In genomic region chr6:96923871-96924493, GRCh38 we compare ENCODE assay signal across 8 cellular contexts. TPM values are rescaled to one million over a fixed set of nuclear protein-coding genes. Genes with fewer than 3 reads are reported as not detected.
A peak's percentile ranks its signal among the peaks of the same experiment; 100 is the strongest.
DNase-seq lines count a peak whose midpoint lies in the region; ATAC-seq and TF ChIP-seq lines count a peak whose summit lies in the region.

No MANE protein-coding gene starts in this region.

- H3K9me3 ChIP-seq in OCI-LY7 (ENCODE audit: low read length) = no peaks in the 10 kb centered on the region
- no peaks in the 10 kb centered on the region for H3K9me3 ChIP-seq in effector memory CD4-positive, alpha-beta T cell (ENCODE audit: control insufficient read depth, low read length)

- H4K20me1 ChIP-seq in OCI-LY7 (ENCODE audit: insufficient read depth, low read length) = no peaks in the 10 kb centered on the region

- peak overlapping the region; percentile 96 for H2AFZ ChIP-seq in OCI-LY7 (ENCODE audit: low read length)

- peaks cover 22% of the 10 kb centered on the region for H3K27me3 ChIP-seq in BJ (ENCODE audit: control insufficient read depth, insufficient read depth, low read length)
- no peaks in the 10 kb centered on the region for H3K27me3 ChIP-seq in effector memory CD4-positive, alpha-beta T cell (replicated peaks; ENCODE audit: control insufficient read depth, insufficient read depth, low read length, poor library complexity, severe bottlenecking)

- H3K4me1 Mint-ChIP-seq in naive thymus-derived CD8-positive, alpha-beta T cell = peaks cover 18 to 41% (median 34%) of the 10 kb centered on the region in 4 donors

- no peak for DNase-seq in BJ (ENCODE audit: low read depth)
- DNase-seq in OCI-LY7 (ENCODE audit: low spot score) = no peak
- peak in 2 of 3 donors; percentile 27 to 29 for DNase-seq in effector memory CD4-positive, alpha-beta T cell
- DNase-seq in naive thymus-derived CD8-positive, alpha-beta T cell = peak in 1 of 10 donors; percentile 10
- no peak for DNase-seq in COLO668 (lab: John Stamatoyannopoulos, UW; ENCODE audit: unreplicated experiment)
- no peak for DNase-seq in central memory CD4-positive, alpha-beta T cell

- POLR2A ChIA-PET in BJ (lab: Charles Lee) = no interaction called here
- POLR2A ChIA-PET in OCI-LY7 (lab: Charles Lee) = interaction anchor here (0.7 to 1.1 kb wide), 5 partner anchors 9 to 1337 kb away, joined by 3 to 4 read pairs (median 3); no protein-coding TSS in a partner anchor
- POLR2A ChIA-PET in naive thymus-derived CD8-positive, alpha-beta T cell (lab: Charles Lee) = interaction anchor here (0.7 to 2.5 kb wide), 8 partner anchors 11 to 1347 kb away, joined by 3 to 44 read pairs (median 4); partner anchors contain the start of genes MMS22L, NDUFAF4 and UFL1

- CTCF ChIA-PET in BJ (lab: Yijun Ruan, JAX) (no interaction called here), OCI-LY7 (lab: Charles Lee; ENCODE audit: unreplicated experiment) (no interaction called here)

- TSS peak; percentile 98 for BruUV-seq in OCI-LY7 (replicated peaks; lab: Mats Ljungman, UMichigan)

- peak overlapping the region; percentile 87 to 99 (median 96) for H3K4me3 Mint-ChIP-seq in naive thymus-derived CD8-positive, alpha-beta T cell

- no peaks in the 10 kb centered on the region for H3K36me3 ChIP-seq in BJ (ENCODE audit: control insufficient read depth, insufficient read depth, low read length)
- no peaks in the 10 kb centered on the region for H3K36me3 ChIP-seq in OCI-LY7 (ENCODE audit: insufficient read depth, low read length)
- no peaks in the 10 kb centered on the region for H3K36me3 ChIP-seq in effector memory CD4-positive, alpha-beta T cell (ENCODE audit: control insufficient read depth, insufficient read depth, low read length)

- peak overlapping the region; percentile 58 for H3K27ac ChIP-seq in OCI-LY7 (ENCODE audit: low read depth, low read length, poor library complexity, severe bottlenecking)
- peak overlapping the region; percentile 88 for H3K27ac ChIP-seq in effector memory CD4-positive, alpha-beta T cell (ENCODE audit: insufficient read depth, low read length, poor library complexity, severe bottlenecking)

- peaks cover 5% of the 10 kb centered on the region; the same call in 1 of the 2 replicates for H3K79me2 ChIP-seq in OCI-LY7 (ENCODE audit: insufficient read depth, low read depth, low read length)

- H3K36me3 Mint-ChIP-seq in naive thymus-derived CD8-positive, alpha-beta T cell = no peaks in the 10 kb centered on the region

- H3K9me3 Mint-ChIP-seq in naive thymus-derived CD8-positive, alpha-beta T cell = no peaks in the 10 kb centered on the region

- intact Hi-C loops in OCI-LY7 (cut with micrococcal nuclease; ENCODE audit: unreplicated experiment) = loop anchor here (1.0 kb wide), 2 partner anchors 27 to 125 kb away; partner anchors contain the start of gene NDUFAF4

- H3K4me3 ChIP-seq in BJ (ENCODE audit: low read depth, low read length) (peak overlapping the region; percentile 52), OCI-LY7 (ENCODE audit: low read depth, low read length, poor library complexity, severe bottlenecking) (peak overlapping the region; percentile 93)
- H3K4me3 ChIP-seq in effector memory CD4-positive, alpha-beta T cell (ENCODE audit: insufficient read depth, low read depth, low read length, poor library complexity, severe bottlenecking) = peak overlapping the region; percentile 49

- H3K4me2 ChIP-seq in OCI-LY7 (ENCODE audit: low read length) = peak overlapping the region; percentile 90

- peaks cover 0 to 2% (median 0%) of the 10 kb centered on the region in 5 donors for H3K27me3 Mint-ChIP-seq in naive thymus-derived CD8-positive, alpha-beta T cell

- H3K4me1 ChIP-seq in OCI-LY7 (ENCODE audit: insufficient read depth, low read length, poor library complexity, severe bottlenecking) = peaks cover 20% of the 10 kb centered on the region
- peaks cover 7% of the 10 kb centered on the region for H3K4me1 ChIP-seq in effector memory CD4-positive, alpha-beta T cell (ENCODE audit: control insufficient read depth, insufficient read depth, low read length, poor library complexity, severe bottlenecking)

- H3K9me2 ChIP-seq in OCI-LY7 (ENCODE audit: insufficient read depth, low read length) = no peaks in the 10 kb centered on the region

- H3K27ac Mint-ChIP-seq in naive thymus-derived CD8-positive, alpha-beta T cell = peak overlapping the region; percentile 93 to 100 (median 98)

- ATAC-seq in GM18519 (IDR thresholded peaks at IDR 0.05; ENCODE audit: low FRiP score, unreplicated experiment) (peak; percentile 50), HG02973 (IDR thresholded peaks at IDR 0.05; ENCODE audit: unreplicated experiment) (peak; percentile 78)
- peak in 1 of 2 donors; percentile 64 for ATAC-seq in naive thymus-derived CD8-positive, alpha-beta T cell

- TF ChIP-seq CTCF in BJ (IDR thresholded peaks at IDR 0.05; ENCODE audit: insufficient read depth, low read depth, low read length) = no peak
- no peak for TF ChIP-seq CTCF in OCI-LY7 (conservative IDR thresholded peaks at IDR 0.05; ENCODE audit: low read length)

RNA-seq across cellular contexts. Expression of gene KLHL32, which starts 0.5 kb away (rescaled TPM):
- polyA plus RNA-seq in BJ (2011; rRNA removed) = 0.04 TPM in 2 replicates
- polyA minus RNA-seq in BJ (2011; rRNA and poly(A)+ RNA removed) = 0.24 TPM in 1 of 2 replicates, not detected in the other
- total RNA-seq in OCI-LY7 (2014; rRNA removed; shearing (Covaris generic)) = 1.2 and 2.1 TPM in 2 replicates
- 5.8 and 6.3 TPM in 2 replicates for total RNA-seq in OCI-LY7 (2022)
- total RNA-seq in naive thymus-derived CD8-positive, alpha-beta T cell = 1 to 10 TPM; 3.9 to 4.8 TPM
- polyA plus RNA-seq in naive thymus-derived CD8-positive, alpha-beta T cell = 1 to 10 TPM; 1.0 to 2.5 (median 1.7) TPM

RNA-seq across cellular contexts. Expression of gene NDUFAF4, which starts 26.3 kb away (rescaled TPM):
- 15.4 and 22.8 TPM in 2 replicates for polyA plus RNA-seq in BJ (2011; rRNA removed)
- polyA minus RNA-seq in BJ (2011; rRNA and poly(A)+ RNA removed) = 12.3 and 26.7 TPM in 2 replicates
- 29.3 and 31.5 TPM in 2 replicates for total RNA-seq in OCI-LY7 (2014; rRNA removed; shearing (Covaris generic))
- 75.9 and 80.4 TPM in 2 replicates for total RNA-seq in OCI-LY7 (2022)
- 10 to 100 TPM; 19.6 to 26.6 TPM for total RNA-seq in naive thymus-derived CD8-positive, alpha-beta T cell
- polyA plus RNA-seq in naive thymus-derived CD8-positive, alpha-beta T cell = 10 to 100 TPM; 70.7 to 95.2 (median 86.3) TPM

Comparison
In these comparisons a context has a peak if more than half of its experiments do, and no peak if none do; other contexts are left out.
1. DNase-seq: peak in effector memory CD4-positive, alpha-beta T cell (2 of 3); none in BJ (single experiment), OCI-LY7 (single experiment), COLO668 (single experiment) and central memory CD4-positive, alpha-beta T cell (single experiment).
2. Peak in every context shown above with its lines, with median percentiles within 50 percentile points of each other: H3K4me3 ChIP-seq.